Comparison of ENCODE assay signal across 16 cellular contexts in the genomic region with DNA sequence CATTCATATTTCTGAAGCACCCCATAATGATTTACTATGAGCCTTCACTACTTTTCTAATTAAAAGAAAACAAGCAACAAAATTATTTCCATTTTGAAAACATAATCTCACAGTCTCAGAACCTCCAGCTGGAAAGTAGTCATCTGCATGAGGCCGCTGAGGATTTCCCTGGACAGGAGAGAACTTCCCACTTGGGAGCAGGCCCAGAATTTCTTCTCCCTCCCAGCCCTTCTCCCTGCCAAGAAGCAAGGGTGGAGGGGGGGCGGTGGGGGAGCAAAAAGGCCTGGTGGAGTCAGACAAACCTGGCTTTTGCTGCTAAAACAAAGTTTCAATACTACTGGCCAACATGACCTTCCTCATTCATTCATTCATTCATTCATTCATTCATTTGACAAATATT.
DNase-seq lines count a peak whose midpoint lies in the region; ATAC-seq and TF ChIP-seq lines count a peak whose summit lies in the region.
"Had no signal": no experiment of that assay in that cellular context is flagged by ENCODE, and none has a peak within 500 bp of the region (broad histone marks: within the 10 kb centered on the region; RNA-seq: fewer than 3 reads in every experiment).

No MANE protein-coding gene starts in this region.

- H3K27me3 Mint-ChIP-seq in stimulated activated naive CD8-positive, alpha-beta T cell treated with anti-CD3 and anti-CD28 coated beads, Interleukin-15, amount 100 ng/mL, for 72 hours = peaks cover 18% of the 10 kb centered on the region
- H3K27me3 Mint-ChIP-seq: activated CD4-positive, alpha-beta memory T cell treated with anti-CD3 and anti-CD28 coated beads for 36 hours had no signal

- no peak overlapping the region for H2BK120ac ChIP-seq in IMR-90 (ENCODE audit: low read depth, low read length)

- H2BK20ac ChIP-seq in IMR-90 (ENCODE audit: low read depth, low read length) = no peak overlapping the region

- no peak overlapping the region for H3K4me3 Mint-ChIP-seq in stimulated activated naive CD8-positive, alpha-beta T cell treated with anti-CD3 and anti-CD28 coated beads, Interleukin-15, amount 100 ng/mL, for 72 hours
- H3K4me3 Mint-ChIP-seq: activated CD4-positive, alpha-beta memory T cell treated with anti-CD3 and anti-CD28 coated beads for 36 hours; CD4-positive, alpha-beta memory T cell; IgD-negative memory B cell; memory B cell; T-helper 1 cell treated with Interleukin-12 subunit alpha and Interleukin-12 subunit beta and Interleukin-4 antibody, amounts not matched to agents 30 μg/mL and 1 μg/mL, for 36 hours had no signal

- H3K9me2 ChIP-seq in hepatocyte (replicated peaks; ENCODE audit: insufficient read depth) = no peaks in the 10 kb centered on the region

- H4K20me1 ChIP-seq in IMR-90 (ENCODE audit: insufficient read depth, low read length) (no peaks in the 10 kb centered on the region), hepatocyte (ENCODE audit: insufficient read depth, poor library complexity, severe bottlenecking) (no peaks in the 10 kb centered on the region)

- H3K4me1 Mint-ChIP-seq in stimulated activated naive CD8-positive, alpha-beta T cell treated with anti-CD3 and anti-CD28 coated beads, Interleukin-15, amount 100 ng/mL, for 72 hours = no peaks in the 10 kb centered on the region
- H3K4me1 Mint-ChIP-seq: CD4-positive, alpha-beta memory T cell; IgD-negative memory B cell; memory B cell had no signal

- no peaks in the 10 kb centered on the region for H3K9me3 Mint-ChIP-seq in stimulated activated naive CD8-positive, alpha-beta T cell treated with anti-CD3 and anti-CD28 coated beads, Interleukin-15, amount 100 ng/mL, for 72 hours
- H3K9me3 Mint-ChIP-seq: activated CD4-positive, alpha-beta memory T cell treated with anti-CD3 and anti-CD28 coated beads for 36 hours; CD4-positive, alpha-beta memory T cell; IgD-negative memory B cell; memory B cell; T-helper 1 cell treated with Interleukin-12 subunit alpha and Interleukin-12 subunit beta and Interleukin-4 antibody, amounts not matched to agents 30 μg/mL and 1 μg/mL, for 36 hours had no signal

- POLR2A ChIA-PET in IMR-90 (lab: Charles Lee; ENCODE audit: unreplicated experiment) = no interaction called here

- no peak overlapping the region for H3K18ac ChIP-seq in IMR-90 (ENCODE audit: low read depth, low read length)

- no peak overlapping the region for H2BK15ac ChIP-seq in IMR-90 (ENCODE audit: low read depth, low read length)

- H2AK5ac ChIP-seq in IMR-90 (ENCODE audit: low read depth, low read length) = no peak overlapping the region

- H3K56ac ChIP-seq in IMR-90 (ENCODE audit: extremely low read depth, insufficient read depth, low read length) = no peak overlapping the region

- no TSS peak for BruUV-seq in IMR-90 (replicated peaks; lab: Mats Ljungman, UMichigan)

- TF ChIP-seq CTCF in IMR-90 (conservative IDR thresholded peaks at IDR 0.05; ENCODE audit: low read depth, low read length) (no peak), colonic mucosa (IDR thresholded peaks at IDR 0.05) (no peak), hepatocyte (IDR thresholded peaks at IDR 0.05; ENCODE audit: poor library complexity) (no peak)

- dilution Hi-C loops in IMR-90 (cut with HindIII; ENCODE audit: low sequenced_read_pairs, unreplicated experiment) = no loop called here

- H3K27me3 ChIP-seq in IMR-90 (ENCODE audit: control insufficient read depth, insufficient read depth, low read length) (peaks cover 16% of the 10 kb centered on the region), colonic mucosa (no peaks in the 10 kb centered on the region), hepatocyte (no peaks in the 10 kb centered on the region), subcutaneous abdominal adipose tissue (ENCODE audit: control insufficient read depth in 5 of 5, insufficient read depth in 4 of 5, low read length in 5 of 5) (peaks cover 0 to 22% (median 17%) of the 10 kb centered on the region in 5 donors)

- no peak for TF ChIP-seq POLR2A in IMR-90 (IDR thresholded peaks at IDR 0.05; ENCODE audit: low read depth, low read length)

- H3K4ac ChIP-seq in IMR-90 (ENCODE audit: low read depth, low read length) = no peak overlapping the region

- no peak for TF ChIP-seq RAD21 in IMR-90 (IDR thresholded peaks at IDR 0.05; ENCODE audit: low read length)

- H3K27ac Mint-ChIP-seq in stimulated activated naive CD8-positive, alpha-beta T cell treated with anti-CD3 and anti-CD28 coated beads, Interleukin-15, amount 100 ng/mL, for 72 hours = no peak overlapping the region
- H3K27ac Mint-ChIP-seq: activated CD4-positive, alpha-beta memory T cell treated with anti-CD3 and anti-CD28 coated beads for 36 hours; CD4-positive, alpha-beta memory T cell; memory B cell; T-helper 1 cell treated with Interleukin-12 subunit alpha and Interleukin-12 subunit beta and Interleukin-4 antibody, amounts not matched to agents 30 μg/mL and 1 μg/mL, for 36 hours had no signal

- no peak overlapping the region for H3K23ac ChIP-seq in IMR-90 (ENCODE audit: low read depth, low read length)

- no peak overlapping the region for H4K91ac ChIP-seq in IMR-90 (ENCODE audit: insufficient read depth, low read depth, low read length)

- no peak overlapping the region for H3K4me3 ChIP-seq in IMR-90 (ENCODE audit: insufficient read depth, low read depth, low read length)
- no peak overlapping the region for H3K4me3 ChIP-seq in colonic mucosa
- H3K4me3 ChIP-seq in hepatocyte = no peak overlapping the region
- no peak overlapping the region for H3K4me3 ChIP-seq in subcutaneous abdominal adipose tissue (ENCODE audit: low read depth in 1 of 5, low read length in 5 of 5)
- H3K4me3 ChIP-seq: tibial nerve had no signal

- H3K4me1 ChIP-seq in IMR-90 (ENCODE audit: control insufficient read depth, insufficient read depth, low read length) = peaks cover 11% of the 10 kb centered on the region; the same call in 1 of the 2 replicates
- no peaks in the 10 kb centered on the region for H3K4me1 ChIP-seq in colonic mucosa
- peaks cover 13% of the 10 kb centered on the region for H3K4me1 ChIP-seq in hepatocyte (ENCODE audit: insufficient read depth)
- peaks cover 13 to 50% (median 31%) of the 10 kb centered on the region in 5 donors for H3K4me1 ChIP-seq in subcutaneous abdominal adipose tissue (ENCODE audit: control insufficient read depth in 5 of 5, insufficient read depth in 5 of 5, low read length in 5 of 5)

- H3K14ac ChIP-seq in IMR-90 (replicated peaks; ENCODE audit: low read depth, low read length) = no peak overlapping the region

- no peak overlapping the region for H3K27ac ChIP-seq in IMR-90 (ENCODE audit: insufficient read depth, low read length)
- H3K27ac ChIP-seq in colonic mucosa = no peak overlapping the region
- no peak overlapping the region for H3K27ac ChIP-seq in hepatocyte
- peak overlapping the region; percentile 53 for H3K27ac ChIP-seq in subcutaneous abdominal adipose tissue (ENCODE audit: low read depth, low read length)
- H3K27ac ChIP-seq: tibial nerve had no signal

- H3K9ac ChIP-seq in IMR-90 (ENCODE audit: low read depth, low read length) = no peak overlapping the region
- no peak overlapping the region for H3K9ac ChIP-seq in colonic mucosa (ENCODE audit: low read depth in 2 of 2, low read length in 2 of 2)
- H3K9ac ChIP-seq in subcutaneous abdominal adipose tissue (ENCODE audit: low read length in 5 of 5) = no peak overlapping the region

- H3K79me2 ChIP-seq in hepatocyte = no peaks in the 10 kb centered on the region

- H2AK9ac ChIP-seq in IMR-90 (replicated peaks; ENCODE audit: low read depth, low read length, poor library complexity) = no peak overlapping the region

- no peak overlapping the region for H4K8ac ChIP-seq in IMR-90 (ENCODE audit: low read depth in 2 of 2, low read length in 2 of 2)

- no peaks in the 10 kb centered on the region for H3K9me1 ChIP-seq in IMR-90 (ENCODE audit: insufficient read depth, low read length)

- H2BK5ac ChIP-seq in IMR-90 (ENCODE audit: low read depth, low read length, poor library complexity, severe bottlenecking) = no peak overlapping the region

- in situ Hi-C loops in IMR-90 (cut with MboI; ENCODE audit: low sequenced_read_pairs) = no loop called here

- no peak overlapping the region for H4K5ac ChIP-seq in IMR-90 (ENCODE audit: low read depth, low read length)

- H2AFZ ChIP-seq in IMR-90 (replicated peaks; ENCODE audit: low read length, poor library complexity) (no peak overlapping the region), hepatocyte (no peak overlapping the region)

- H3K9me3 ChIP-seq in IMR-90 (ENCODE audit: control insufficient read depth, insufficient read depth, low read length) (no peaks in the 10 kb centered on the region), colonic mucosa (no peaks in the 10 kb centered on the region), hepatocyte (ENCODE audit: low read depth) (no peaks in the 10 kb centered on the region), subcutaneous abdominal adipose tissue (ENCODE audit: control insufficient read depth in 5 of 5, low read length in 5 of 5) (no peaks in the 10 kb centered on the region)
- H3K9me3 ChIP-seq: tibial nerve had no signal

- intact Hi-C loops in IMR-90 (cut with micrococcal nuclease) = loop anchor here (2.0 to 10.0 kb wide), 2 partner anchors 169 to 227 kb away; a partner anchor contains a TSS
- intact Hi-C loops in colonic mucosa (cut with DNase I) = no loop called here

- WGBS in IMR-90 (ENCODE audit: extremely low coverage in 2 of 2, insufficient read length in 1 of 2), 2 experiments = no CpG with 5 or more reads among the region's 2 CpGs
- WGBS in hepatocyte (ENCODE audit: low lambda C conversion rate, missing lambda C conversion rate) = 60% methylated on average over 1 of the region's 2 CpGs

- peak; percentile 83 for DNase-seq in IMR-90
- peak; percentile 52 for DNase-seq in colonic mucosa
- DNase-seq in hepatocyte (ENCODE audit: low spot score) = peak; percentile 38
- no peak for DNase-seq in stimulated activated CD4-positive, alpha-beta T cell treated with anti-CD3 and anti-CD28 coated beads, Interleukin-4, amount 100 ng/mL, for 1 hour
- DNase-seq in stimulated activated naive CD8-positive, alpha-beta T cell treated with anti-CD3 and anti-CD28 coated beads, Interleukin-15, amount 100 ng/mL, for 72 hours = no peak
- DNase-seq: activated CD4-positive, alpha-beta memory T cell treated with anti-CD3 and anti-CD28 coated beads for 36 hours; CD4-positive, alpha-beta memory T cell; erythroblast; NCI-H2081 had no signal

- CTCF ChIA-PET in IMR-90 (lab: Yijun Ruan, JAX) = interaction anchor here (1.1 kb wide), 1 partner anchor 26 kb away, joined by 3 read pairs; no protein-coding TSS in a partner anchor

- H3K4me2 ChIP-seq in IMR-90 (ENCODE audit: low read depth, low read length) (no peak overlapping the region), hepatocyte (no peak overlapping the region)

- H3K36me3 ChIP-seq in IMR-90 (ENCODE audit: control insufficient read depth, insufficient read depth, low read length) (no peaks in the 10 kb centered on the region), colonic mucosa (no peaks in the 10 kb centered on the region), hepatocyte (replicated peaks; ENCODE audit: insufficient read depth, low read depth) (no peaks in the 10 kb centered on the region), subcutaneous abdominal adipose tissue (ENCODE audit: control insufficient read depth in 5 of 5, insufficient read depth in 5 of 5, low read length in 5 of 5) (no peaks in the 10 kb centered on the region)
- H3K36me3 ChIP-seq: tibial nerve had no signal

- H3K79me1 ChIP-seq in IMR-90 (ENCODE audit: low read depth in 1 of 2, low read length in 2 of 2) = no peaks in the 10 kb centered on the region

- ATAC-seq in IMR-90 (ENCODE audit: low read depth) (peak; percentile 69), HG03095 (IDR thresholded peaks at IDR 0.05; ENCODE audit: unreplicated experiment) (no peak), GM19463 (IDR thresholded peaks at IDR 0.05; ENCODE audit: unreplicated experiment) (no peak)
- ATAC-seq in stimulated activated naive CD8-positive, alpha-beta T cell treated with anti-CD3 and anti-CD28 coated beads, Interleukin-15, amount 100 ng/mL, for 72 hours = no peak

Comparison
In these comparisons a context has a peak if more than half of its experiments do, and no peak if none do; other contexts are left out.
1. DNase-seq: peak in IMR-90 (single experiment), colonic mucosa (single experiment) and hepatocyte (single experiment); none in stimulated activated CD4-positive, alpha-beta T cell treated with anti-CD3 and anti-CD28 coated beads, Interleukin-4, amount 100 ng/mL, for 1 hour (single experiment) and stimulated activated naive CD8-positive, alpha-beta T cell treated with anti-CD3 and anti-CD28 coated beads, Interleukin-15, amount 100 ng/mL, for 72 hours (0 of 2).